1 cellular context compared by ENCODE assay signal in genomic region chr15:70095387-70096214, GRCh38.
TF ChIP-seq lines count a peak whose summit lies in the region.

No MANE protein-coding gene starts in this region.

TF ChIP-seq in K562, 482 proteins besides CTCF, POLR2A, EP300 and RAD21 (continued from another document):
- TF ChIP-seq, protein P1, sequence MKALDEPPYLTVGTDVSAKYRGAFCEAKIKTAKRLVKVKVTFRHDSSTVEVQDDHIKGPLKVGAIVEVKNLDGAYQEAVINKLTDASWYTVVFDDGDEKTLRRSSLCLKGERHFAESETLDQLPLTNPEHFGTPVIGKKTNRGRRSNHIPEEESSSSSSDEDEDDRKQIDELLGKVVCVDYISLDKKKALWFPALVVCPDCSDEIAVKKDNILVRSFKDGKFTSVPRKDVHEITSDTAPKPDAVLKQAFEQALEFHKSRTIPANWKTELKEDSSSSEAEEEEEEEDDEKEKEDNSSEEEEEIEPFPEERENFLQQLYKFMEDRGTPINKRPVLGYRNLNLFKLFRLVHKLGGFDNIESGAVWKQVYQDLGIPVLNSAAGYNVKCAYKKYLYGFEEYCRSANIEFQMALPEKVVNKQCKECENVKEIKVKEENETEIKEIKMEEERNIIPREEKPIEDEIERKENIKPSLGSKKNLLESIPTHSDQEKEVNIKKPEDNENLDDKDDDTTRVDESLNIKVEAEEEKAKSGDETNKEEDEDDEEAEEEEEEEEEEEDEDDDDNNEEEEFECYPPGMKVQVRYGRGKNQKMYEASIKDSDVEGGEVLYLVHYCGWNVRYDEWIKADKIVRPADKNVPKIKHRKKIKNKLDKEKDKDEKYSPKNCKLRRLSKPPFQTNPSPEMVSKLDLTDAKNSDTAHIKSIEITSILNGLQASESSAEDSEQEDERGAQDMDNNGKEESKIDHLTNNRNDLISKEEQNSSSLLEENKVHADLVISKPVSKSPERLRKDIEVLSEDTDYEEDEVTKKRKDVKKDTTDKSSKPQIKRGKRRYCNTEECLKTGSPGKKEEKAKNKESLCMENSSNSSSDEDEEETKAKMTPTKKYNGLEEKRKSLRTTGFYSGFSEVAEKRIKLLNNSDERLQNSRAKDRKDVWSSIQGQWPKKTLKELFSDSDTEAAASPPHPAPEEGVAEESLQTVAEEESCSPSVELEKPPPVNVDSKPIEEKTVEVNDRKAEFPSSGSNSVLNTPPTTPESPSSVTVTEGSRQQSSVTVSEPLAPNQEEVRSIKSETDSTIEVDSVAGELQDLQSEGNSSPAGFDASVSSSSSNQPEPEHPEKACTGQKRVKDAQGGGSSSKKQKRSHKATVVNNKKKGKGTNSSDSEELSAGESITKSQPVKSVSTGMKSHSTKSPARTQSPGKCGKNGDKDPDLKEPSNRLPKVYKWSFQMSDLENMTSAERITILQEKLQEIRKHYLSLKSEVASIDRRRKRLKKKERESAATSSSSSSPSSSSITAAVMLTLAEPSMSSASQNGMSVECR (CRISPR knock-in tag; IDR thresholded peaks at IDR 0.05): no peak
- TF ChIP-seq CTBP1 (IDR thresholded peaks at IDR 0.05; ENCODE audit: borderline replicate concordance): no peak
- TF ChIP-seq ZBTB7A (IDR thresholded peaks at IDR 0.05; ENCODE audit: borderline replicate concordance, control insufficient read depth, low read depth, low read length): peak; percentile 82; the same call in 1 of the 2 replicates
- no peak for TF ChIP-seq ELK1 (CRISPR knock-in tag; IDR thresholded peaks at IDR 0.05)
- TF ChIP-seq, protein P2, sequence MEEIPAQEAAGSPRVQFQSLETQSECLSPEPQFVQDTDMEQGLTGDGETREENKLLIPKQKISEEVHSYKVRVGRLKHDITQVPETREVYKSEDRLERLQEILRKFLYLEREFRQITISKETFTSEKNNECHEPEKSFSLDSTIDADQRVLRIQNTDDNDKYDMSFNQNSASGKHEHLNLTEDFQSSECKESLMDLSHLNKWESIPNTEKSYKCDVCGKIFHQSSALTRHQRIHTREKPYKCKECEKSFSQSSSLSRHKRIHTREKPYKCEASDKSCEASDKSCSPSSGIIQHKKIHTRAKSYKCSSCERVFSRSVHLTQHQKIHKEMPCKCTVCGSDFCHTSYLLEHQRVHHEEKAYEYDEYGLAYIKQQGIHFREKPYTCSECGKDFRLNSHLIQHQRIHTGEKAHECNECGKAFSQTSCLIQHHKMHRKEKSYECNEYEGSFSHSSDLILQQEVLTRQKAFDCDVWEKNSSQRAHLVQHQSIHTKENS (CRISPR knock-in tag; IDR thresholded peaks at IDR 0.05): no peak
- TF ChIP-seq SMAD4 (CRISPR knock-in tag; conservative IDR thresholded peaks at IDR 0.05): 0 out of 2 replicates have a peak, but pooled peaks have one; percentile 8
- TF ChIP-seq GABPB1 (CRISPR knock-in tag; IDR thresholded peaks at IDR 0.05): 0 out of 2 replicates have a peak, but pooled peaks have one; percentile 26
- no peak for TF ChIP-seq ZNF561 (CRISPR knock-in tag; conservative IDR thresholded peaks at IDR 0.05)
- TF ChIP-seq CXXC5 (CRISPR knock-in tag; IDR thresholded peaks at IDR 0.05): 0 out of 2 replicates have a peak, but pooled peaks have one; percentile 23
- peak; percentile 22 for TF ChIP-seq PCBP1 (IDR thresholded peaks at IDR 0.05; ENCODE audit: low read depth, low read length, poor library complexity, severe bottlenecking)
- peak; percentile 69 for TF ChIP-seq RBFOX2 (IDR thresholded peaks at IDR 0.05; ENCODE audit: low read depth, low read length)
- TF ChIP-seq POLR2G (IDR thresholded peaks at IDR 0.05; ENCODE audit: low read depth, low read length): peak; percentile 19; the same call in 1 of the 2 replicates
